ENCODE assay signal across 13 cellular contexts in genomic region chr11:107705027-107705426, GRCh38. TPM values are rescaled to one million over a fixed set of nuclear protein-coding genes. Genes with fewer than 3 reads are reported as not detected.
DNase-seq lines count a peak whose midpoint lies in the region; ATAC-seq lines count a peak whose summit lies in the region.
"Had no signal": no experiment of that assay in that cellular context is flagged by ENCODE, and none has a peak within 500 bp of the region (broad histone marks: within the 10 kb centered on the region; RNA-seq: fewer than 3 reads in every experiment).

No MANE protein-coding gene starts in this region.

- no peaks in the 10 kb centered on the region for H3K9me3 ChIP-seq in skeletal muscle satellite cell (replicated peaks; ENCODE audit: low read length)

- peak overlapping the region; percentile 46 for H3K9ac ChIP-seq in skeletal muscle satellite cell (ENCODE audit: low read depth, low read length)

- no peak for ATAC-seq in GM18858 (IDR thresholded peaks at IDR 0.05; ENCODE audit: unreplicated experiment)
- no peak for ATAC-seq in GM21526 (IDR thresholded peaks at IDR 0.05; ENCODE audit: low FRiP score, unreplicated experiment)

- H3K4me3 ChIP-seq in skeletal muscle satellite cell (ENCODE audit: low read length) = peak overlapping the region; percentile 11

- no peaks in the 10 kb centered on the region for H3K36me3 ChIP-seq in skeletal muscle satellite cell (ENCODE audit: insufficient read depth, low read length)

- H3K4me2 ChIP-seq in skeletal muscle satellite cell (ENCODE audit: low read length) = peak overlapping the region; percentile 45

- H3K27me3 ChIP-seq in skeletal muscle satellite cell (ENCODE audit: control insufficient read depth, insufficient read depth, low read length) = no peaks in the 10 kb centered on the region

- DNase-seq in H4 (ENCODE audit: low spot score) (peak; percentile 92), RKO (ENCODE audit: low spot score) (peak; percentile 88), fibroblast of gingiva (ENCODE audit: low read depth) (peak; percentile 65), DMS 273 treated with DMSO at 0.1 percent for 48 hours (lab: John Stamatoyannopoulos, UW) (no peak), NCI-H524 treated with DMSO at 0.1 percent for 48 hours (lab: John Stamatoyannopoulos, UW) (no peak)
- DNase-seq: activated B cell treated with CpG ODN at 0.5 μM for 24 hours; DMS79 treated with DMSO at 0.1 percent for 48 hours; hypothalamus; NCI-H1105; stimulated activated naive CD4-positive, alpha-beta T cell had no signal

- peaks cover 21% of the 10 kb centered on the region for H3K4me1 ChIP-seq in skeletal muscle satellite cell (ENCODE audit: control insufficient read depth, insufficient read depth, low read length)

RNA-seq across cellular contexts. Expression of gene SLN, which starts 6.8 kb away (rescaled TPM):
- 1.9 TPM in 1 of 2 replicates, not detected in the other for total RNA-seq in H4 (2014; rRNA removed; shearing (Covaris generic))
- total RNA-seq in skeletal muscle satellite cell (2012; rRNA removed) = 1.1 TPM in 1 of 2 replicates, not detected in the other
- total RNA-seq: activated B cell treated with CpG ODN at 0.5 μM for 24 hours had no signal

Comparison
In these comparisons a context has a peak if more than half of its experiments do, and no peak if none do; other contexts are left out.
1. DNase-seq: peak in H4 (single experiment), RKO (single experiment) and fibroblast of gingiva (single experiment); none in DMS 273 treated with DMSO at 0.1 percent for 48 hours (single experiment) and NCI-H524 treated with DMSO at 0.1 percent for 48 hours (single experiment).